In genomic region chr21:16162953-16163352, GRCh38 we compare ENCODE assay signal across 17 cellular contexts.
"Had no signal": no experiment of that assay in that cellular context is flagged by ENCODE, and none has a peak within 500 bp of the region (broad histone marks: within the 10 kb centered on the region; RNA-seq: fewer than 3 reads in every experiment).

No MANE protein-coding gene starts in this region.

- H3K4me3 ChIP-seq: body of pancreas, mucosa of descending colon, testis, vagina had no signal

- FAIRE-seq: frontal cortex, small intestine had no signal

- ATAC-seq: body of pancreas, esophagus mucosa, mucosa of descending colon, sciatic nerve had no signal

- DNase-seq: activated gamma-delta T cell treated with Interleukin-2 at 50 U/mL for 16 hours; activated T-cell treated with anti-CD3 and anti-CD28 coated beads, Interleukin-2, amount 50 U/mL, for 1 hour; anterior cingulate cortex; body of pancreas; central memory CD4-positive, alpha-beta T cell; effector memory CD4-positive, alpha-beta T cell; head of caudate nucleus; hypothalamus; mucosa of descending colon; small intestine; stimulated activated CD4-positive, alpha-beta T cell treated with anti-CD3 and anti-CD28 coated beads, Interleukin-2, amount 100 ng/mL, for 48 hours; stimulated activated naive CD4-positive, alpha-beta T cell; testis had no signal
